ENCODE assay signal across 9 cellular contexts in the genomic region with DNA sequence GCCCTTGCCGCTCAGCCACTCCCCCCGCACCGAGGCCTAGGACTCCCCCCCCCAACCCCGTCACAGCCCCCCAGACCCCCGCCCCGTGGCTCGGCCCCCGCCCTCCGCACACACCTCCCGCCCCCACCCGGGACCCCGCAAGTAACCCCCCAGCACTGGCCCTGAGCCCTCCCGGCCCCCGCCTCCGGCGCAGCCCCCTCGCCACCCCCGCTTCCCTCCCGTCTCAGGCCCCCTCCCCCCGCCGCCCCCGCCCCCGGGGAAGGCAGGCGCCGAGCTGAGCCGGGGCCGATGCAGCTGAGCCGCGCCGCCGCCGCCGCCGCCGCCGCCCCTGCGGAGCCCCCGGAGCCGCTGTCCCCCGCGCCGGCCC. TPM values are rescaled to one million over a fixed set of nuclear protein-coding genes. Genes with fewer than 3 reads are reported as not detected.
A peak's percentile ranks its signal among the peaks of the same experiment; 100 is the strongest.
DNase-seq lines count a peak whose midpoint lies in the region; ATAC-seq and TF ChIP-seq lines count a peak whose summit lies in the region.
"Had no signal": no experiment of that assay in that cellular context is flagged by ENCODE, and none has a peak within 500 bp of the region (broad histone marks: within the 10 kb centered on the region; RNA-seq: fewer than 3 reads in every experiment).

No MANE protein-coding gene starts in this region.

- H3K36me3 Mint-ChIP-seq in endodermal cell (ENCODE audit: low read depth) (no peaks in the 10 kb centered on the region), osteocyte (ENCODE audit: unreplicated experiment) (no peaks in the 10 kb centered on the region)
- H3K36me3 Mint-ChIP-seq in CD8-positive, alpha-beta memory T cell = no peaks in the 10 kb centered on the region

- H3K27ac ChIP-seq in endodermal cell (ENCODE audit: low read depth, low read length) = no peak overlapping the region
- H3K27ac ChIP-seq in CD8-positive, alpha-beta memory T cell (ENCODE audit: low read depth, low read length) = no peak overlapping the region

- ATAC-seq in GM21390 (IDR thresholded peaks at IDR 0.05; ENCODE audit: unreplicated experiment) (no peak), GM21528 (IDR thresholded peaks at IDR 0.05; ENCODE audit: low FRiP score, unreplicated experiment) (no peak)

- DNase-seq in AG08396 (ENCODE audit: low spot score) = peak; percentile 14
- peak; percentile 94 for DNase-seq in H7
- DNase-seq in endodermal cell = peak; percentile 67
- DNase-seq in osteocyte (ENCODE audit: extremely low spot score, unreplicated experiment) = peak; percentile 68
- DNase-seq in CD8-positive, alpha-beta memory T cell = no peak
- no peak for DNase-seq in COR-L47 (lab: John Stamatoyannopoulos, UW)
- DNase-seq: activated CD4-positive, alpha-beta T cell treated with anti-CD3 and anti-CD28 coated beads for 48 hours had no signal

- no peaks in the 10 kb centered on the region for H3K36me3 ChIP-seq in H7 (replicated peaks; ENCODE audit: control insufficient read depth, insufficient read depth, low read length)
- no peaks in the 10 kb centered on the region for H3K36me3 ChIP-seq in endodermal cell (ENCODE audit: control insufficient read depth, insufficient read depth, low read length)
- no peaks in the 10 kb centered on the region for H3K36me3 ChIP-seq in CD8-positive, alpha-beta memory T cell (ENCODE audit: insufficient read depth, low read length)

- no peaks in the 10 kb centered on the region for H3K9me3 Mint-ChIP-seq in endodermal cell
- H3K9me3 Mint-ChIP-seq in osteocyte (ENCODE audit: unreplicated experiment) = no peaks in the 10 kb centered on the region
- no peaks in the 10 kb centered on the region for H3K9me3 Mint-ChIP-seq in CD8-positive, alpha-beta memory T cell

- H3K4me3 Mint-ChIP-seq in endodermal cell = peak overlapping the region; percentile 48
- H3K4me3 Mint-ChIP-seq in osteocyte (ENCODE audit: unreplicated experiment) = no peak overlapping the region
- H3K4me3 Mint-ChIP-seq in CD8-positive, alpha-beta memory T cell = peak overlapping the region in 3 of 7 donors; percentile 44 to 74 (median 49)

- CTCF ChIA-PET in CD8-positive, alpha-beta memory T cell (lab: Charles Lee) = no interaction called here

- H3K27me3 Mint-ChIP-seq in endodermal cell (ENCODE audit: insufficient read depth) = peaks cover 60% of the 10 kb centered on the region
- H3K27me3 Mint-ChIP-seq in osteocyte (ENCODE audit: unreplicated experiment) = peaks cover 31% of the 10 kb centered on the region
- peaks cover 25 to 45% of the 10 kb centered on the region in 2 donors for H3K27me3 Mint-ChIP-seq in CD8-positive, alpha-beta memory T cell

- peaks cover 36% of the 10 kb centered on the region for H3K27me3 ChIP-seq in H7 (ENCODE audit: control insufficient read depth, insufficient read depth, low read length)
- peaks cover 22% of the 10 kb centered on the region for H3K27me3 ChIP-seq in endodermal cell (ENCODE audit: control insufficient read depth, insufficient read depth, low read length, poor library complexity, severe bottlenecking)
- H3K27me3 ChIP-seq in CD8-positive, alpha-beta memory T cell (ENCODE audit: insufficient read depth, low read length, poor library complexity, severe bottlenecking) = peaks cover 23% of the 10 kb centered on the region

- TF ChIP-seq CTCF in endodermal cell (conservative IDR thresholded peaks at IDR 0.05) = no peak
- TF ChIP-seq CTCF in osteocyte (IDR thresholded peaks at IDR 0.05) = no peak

- no peaks in the 10 kb centered on the region for H3K4me1 ChIP-seq in endodermal cell (ENCODE audit: control insufficient read depth, insufficient read depth, low read length)
- H3K4me1 ChIP-seq in CD8-positive, alpha-beta memory T cell (ENCODE audit: insufficient read depth, low read length) = peaks cover 11% of the 10 kb centered on the region

- H3K4me1 Mint-ChIP-seq in endodermal cell (peaks cover 12% of the 10 kb centered on the region), osteocyte (ENCODE audit: unreplicated experiment) (peaks cover 11% of the 10 kb centered on the region)
- H3K4me1 Mint-ChIP-seq in CD8-positive, alpha-beta memory T cell = peaks cover 9 to 25% (median 12%) of the 10 kb centered on the region in 3 donors

- 0% methylated on average over 12 of the region's 42 CpGs; no CpG with 5 or more reads in 1 of the 2 experiments for WGBS in endodermal cell (ENCODE audit: insufficient coverage in 1 of 2, insufficient read length in 1 of 2), 2 experiments

- no peaks in the 10 kb centered on the region for H3K9me3 ChIP-seq in endodermal cell (ENCODE audit: control insufficient read depth, low read length)
- H3K9me3 ChIP-seq in CD8-positive, alpha-beta memory T cell (ENCODE audit: low read length) = no peaks in the 10 kb centered on the region

- H3K27ac Mint-ChIP-seq in endodermal cell (no peak overlapping the region), osteocyte (ENCODE audit: unreplicated experiment) (no peak overlapping the region)
- H3K27ac Mint-ChIP-seq in CD8-positive, alpha-beta memory T cell = no peak overlapping the region

- POLR2A ChIA-PET in CD8-positive, alpha-beta memory T cell (lab: Charles Lee) = no interaction called here

- H3K4me3 ChIP-seq in H7 (ENCODE audit: insufficient read depth, low read depth, low read length) = peak overlapping the region; percentile 53
- no peak overlapping the region for H3K4me3 ChIP-seq in endodermal cell (ENCODE audit: low read length)
- no peak overlapping the region for H3K4me3 ChIP-seq in CD8-positive, alpha-beta memory T cell (ENCODE audit: low read length)

- no peak overlapping the region for H3K9ac ChIP-seq in endodermal cell (ENCODE audit: extremely low read depth, low read length, poor library complexity, severe bottlenecking)

RNA-seq across cellular contexts. Expression of a gene that starts 1.5 kb away (rescaled TPM):
- total RNA-seq in H7 (2014; rRNA removed; shearing (Covaris generic)) = 1.8 and 2.1 TPM in 2 replicates
- 10 to 100 TPM in 1 of 2 donors, 1 to 10 TPM in 1; 9.4 to 11.1 TPM for total RNA-seq in endodermal cell
- 9.9 TPM for polyA plus RNA-seq in endodermal cell (2013, experiment 1 of 2)
- 9.9 TPM for polyA plus RNA-seq in endodermal cell (2013, experiment 2 of 2)
- 4.7 and 4.8 TPM in 2 replicates for total RNA-seq in osteocyte
- total RNA-seq in CD8-positive, alpha-beta memory T cell = under 1 TPM; 0.07 TPM
- not detected for polyA plus RNA-seq in CD8-positive, alpha-beta memory T cell

RNA-seq across cellular contexts. Expression of a gene that starts 46.2 kb away (rescaled TPM):
- total RNA-seq in H7 (2014; rRNA removed; shearing (Covaris generic)) = 9.5 and 11.3 TPM in 2 replicates
- total RNA-seq in endodermal cell = 10 to 100 TPM; 28.6 to 30.6 TPM
- polyA plus RNA-seq in endodermal cell (2013, experiment 1 of 2) = 26.8 TPM
- 23.1 TPM for polyA plus RNA-seq in endodermal cell (2013, experiment 2 of 2)
- total RNA-seq in osteocyte = 43.5 and 44.0 TPM in 2 replicates
- total RNA-seq in CD8-positive, alpha-beta memory T cell = 10 to 100 TPM; 23.6 to 25.3 TPM
- polyA plus RNA-seq in CD8-positive, alpha-beta memory T cell = 10.6 TPM

Comparison
In these comparisons a context has a peak if more than half of its experiments do, and no peak if none do; other contexts are left out.
1. DNase-seq: peak in AG08396 (single experiment), H7 (single experiment), endodermal cell (single experiment) and osteocyte (single experiment); none in CD8-positive, alpha-beta memory T cell (0 of 5) and COR-L47 (single experiment).